ENCODE assay signal across 8 cellular contexts in genomic region chr2:101151859-101152194, GRCh38. TPM values are rescaled to one million over a fixed set of nuclear protein-coding genes. Genes with fewer than 3 reads are reported as not detected.
DNase-seq lines count a peak whose midpoint lies in the region; ATAC-seq lines count a peak whose summit lies in the region.

No MANE protein-coding gene starts in this region.

- H3K9me3 Mint-ChIP-seq in naive B cell = no peaks in the 10 kb centered on the region

- no peaks in the 10 kb centered on the region for H3K36me3 Mint-ChIP-seq in naive B cell

- no peak overlapping the region for H3K27ac ChIP-seq in ectodermal cell (ENCODE audit: insufficient read depth, low read depth, low read length, poor library complexity, severe bottlenecking)

- DNase-seq in CD1c-positive myeloid dendritic cell (ENCODE audit: extremely low spot score) (peak; percentile 21), MG63 (no peak), naive B cell (no peak), SKM-1 treated with dmso at 0.1 percent for 144 hours (lab: John Stamatoyannopoulos, UW; ENCODE audit: unreplicated experiment) (no peak), 8988T (no peak), glomerular visceral epithelial cell (ENCODE audit: extremely low spot score) (no peak)

- peak overlapping the region in 1 of 6 donors; percentile 3 for H3K27ac Mint-ChIP-seq in naive B cell

- H3K4me3 ChIP-seq in MG63 = peak overlapping the region; percentile 81
- H3K4me3 ChIP-seq in ectodermal cell (ENCODE audit: insufficient read depth, low read depth, low read length) = peak overlapping the region; percentile 45

- peaks cover 6% of the 10 kb centered on the region for H3K36me3 ChIP-seq in MG63
- H3K36me3 ChIP-seq in ectodermal cell (ENCODE audit: control insufficient read depth, insufficient read depth, low read length) = no peaks in the 10 kb centered on the region

- peaks cover 20 to 35% (median 27%) of the 10 kb centered on the region in 3 donors for H3K4me1 Mint-ChIP-seq in naive B cell

- peak overlapping the region; percentile 75 to 94 (median 88) for H3K4me3 Mint-ChIP-seq in naive B cell

- H3K27me3 Mint-ChIP-seq in naive B cell = peaks cover 5 to 29% (median 27%) of the 10 kb centered on the region in 3 donors

- no peaks in the 10 kb centered on the region for H3K27me3 ChIP-seq in MG63
- peaks cover 68% of the 10 kb centered on the region for H3K27me3 ChIP-seq in ectodermal cell (ENCODE audit: control insufficient read depth, insufficient read depth, low read length, poor library complexity, severe bottlenecking)

- no peaks in the 10 kb centered on the region for H3K4me1 ChIP-seq in ectodermal cell (ENCODE audit: control insufficient read depth, insufficient read depth, low read length)

- 2% methylated on average over 14 of the region's 14 CpGs for WGBS in ectodermal cell, 2 experiments

- ATAC-seq in naive B cell (ENCODE audit: low read depth in 2 of 2) (no peak), GM21381 (IDR thresholded peaks at IDR 0.05; ENCODE audit: unreplicated experiment) (no peak)

- H3K9me3 ChIP-seq in MG63 (no peaks in the 10 kb centered on the region), ectodermal cell (ENCODE audit: control insufficient read depth, low read length) (no peaks in the 10 kb centered on the region)

RNA-seq across cellular contexts. Expression of gene TBC1D8, which starts 0.6 kb away (rescaled TPM):
- 9.5 and 15.5 TPM in 2 replicates for total RNA-seq in MG63 (2014; rRNA removed; shearing (Covaris generic); ENCODE audit: low replicate concordance)
- polyA plus RNA-seq in ectodermal cell (2013, experiment 1 of 4) = 4.1 TPM
- 4.0 TPM for polyA plus RNA-seq in ectodermal cell (2013, experiment 2 of 4)
- polyA plus RNA-seq in ectodermal cell (2013, experiment 3 of 4) = 3.8 TPM
- 3.0 TPM for polyA plus RNA-seq in ectodermal cell (2013, experiment 4 of 4)
- polyA plus RNA-seq in naive B cell (ENCODE audit: low read depth in 6 of 6) = under 1 TPM in 5 of 6 donors, not detected in 1; 0.19 to 0.72 (median 0.23) TPM
